In the genomic region with DNA sequence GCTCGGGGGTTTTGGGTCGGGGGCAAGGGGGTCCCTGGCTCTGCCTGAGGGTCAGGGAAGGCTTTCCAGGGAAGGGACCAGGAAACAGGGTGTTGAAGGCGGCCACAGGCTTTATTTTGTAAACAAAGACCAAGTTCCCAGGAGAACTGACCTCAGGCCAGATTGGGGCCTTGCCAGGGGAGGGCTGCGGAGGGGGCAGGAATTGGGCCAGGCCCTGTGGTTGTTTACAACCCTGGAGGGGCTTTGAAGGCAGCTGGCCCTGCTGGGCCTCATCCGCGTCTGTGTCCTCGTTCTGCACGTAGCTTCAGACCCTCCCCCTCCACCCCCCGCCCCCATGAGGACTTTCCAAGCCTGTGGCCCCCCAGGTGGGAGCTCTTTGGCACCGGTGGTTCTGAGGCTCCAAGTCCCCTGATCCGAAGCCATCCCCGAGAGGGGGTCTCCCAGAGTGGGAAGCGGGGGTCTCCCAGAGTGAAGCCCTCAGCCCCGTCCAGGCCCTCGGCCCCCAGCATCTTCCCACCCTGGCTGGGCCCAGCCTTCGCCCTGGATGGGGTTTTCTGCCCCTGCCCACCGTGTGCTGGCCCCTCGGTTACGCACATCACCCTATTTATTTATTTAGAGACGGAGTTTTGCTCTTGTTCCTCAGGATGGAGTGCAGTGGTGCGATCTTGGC, we compare ENCODE assay signal across 23 cellular contexts. TPM values are rescaled to one million over a fixed set of nuclear protein-coding genes. Genes with fewer than 3 reads are reported as not detected.
A peak's percentile ranks its signal among the peaks of the same experiment; 100 is the strongest.
DNase-seq lines count a peak whose midpoint lies in the region; ATAC-seq, FAIRE-seq and TF ChIP-seq lines count a peak whose summit lies in the region.
"Had no signal": no experiment of that assay in that cellular context is flagged by ENCODE, and none has a peak within 500 bp of the region (broad histone marks: within the 10 kb centered on the region; RNA-seq: fewer than 3 reads in every experiment).

No MANE protein-coding gene starts in this region.

- dilution Hi-C loops in IMR-90 (cut with HindIII; ENCODE audit: low sequenced_read_pairs, unreplicated experiment), result no loop called here

- no peaks in the 10 kb centered on the region for H3K9me1 ChIP-seq in IMR-90 (ENCODE audit: insufficient read depth, low read length)

- no peak for TF ChIP-seq POLR2A in IMR-90 (IDR thresholded peaks at IDR 0.05; ENCODE audit: low read depth, low read length)
- peak in 1 of 2 experiments; percentile 52; a peak in 2 of 4 replicates for TF ChIP-seq POLR2A in HepG2 (IDR thresholded peaks at IDR 0.05; ENCODE audit: insufficient read depth in 1 of 2, low read depth in 2 of 2, low read length in 2 of 2)

- POLR2A ChIA-PET in IMR-90 (lab: Charles Lee; ENCODE audit: unreplicated experiment) (no interaction called here), HepG2 (lab: Yijun Ruan, JAX) (no interaction called here), T-cell (lab: Charles Lee) (no interaction called here)

- H3K14ac ChIP-seq in IMR-90 (replicated peaks; ENCODE audit: low read depth, low read length), result no peak overlapping the region

- peak overlapping the region; percentile 42; the same call in 1 of the 2 replicates for H4K5ac ChIP-seq in IMR-90 (ENCODE audit: low read depth, low read length)

- no peak overlapping the region for H3K4ac ChIP-seq in IMR-90 (ENCODE audit: low read depth, low read length)

- no peaks in the 10 kb centered on the region for H3K4me1 Mint-ChIP-seq in T-cell
- H3K4me1 Mint-ChIP-seq: nephron had no signal

- H3K27ac Mint-ChIP-seq in T-cell, result no peak overlapping the region
- H3K27ac Mint-ChIP-seq: activated CD8-positive, alpha-beta T cell treated with anti-CD3 and anti-CD28 coated beads, Interleukin-2, amount 10 ng/mL, durations not matched to agents 7 days and 5 days; nephron had no signal

- TF ChIP-seq CTCF in IMR-90 (conservative IDR thresholded peaks at IDR 0.05; ENCODE audit: low read depth, low read length) (no peak), HepG2 (CRISPR knock-in tag; IDR thresholded peaks at IDR 0.05) (no peak)

- H3K27ac ChIP-seq in IMR-90 (ENCODE audit: insufficient read depth, low read length), result no peak overlapping the region
- H3K27ac ChIP-seq in cingulate gyrus (ENCODE audit: low read depth, low read length), result peak overlapping the region; percentile 19
- H3K27ac ChIP-seq in HepG2 (ENCODE audit: extremely low read length, insufficient read depth, low read length), result peak overlapping the region; percentile 52
- peak overlapping the region; percentile 24 for H3K27ac ChIP-seq in rectal smooth muscle tissue (ENCODE audit: low read depth, low read length)
- H3K27ac ChIP-seq: colonic mucosa, VCaP had no signal

- no peaks in the 10 kb centered on the region for H3K27me3 Mint-ChIP-seq in T-cell

- no peak overlapping the region for H2AFZ ChIP-seq in IMR-90 (replicated peaks; ENCODE audit: low read length, poor library complexity)
- no peak overlapping the region for H2AFZ ChIP-seq in HepG2 (ENCODE audit: low read length)

- no peaks in the 10 kb centered on the region for H3K9me3 Mint-ChIP-seq in T-cell

- H4K20me1 ChIP-seq in IMR-90 (ENCODE audit: insufficient read depth, low read length) (no peaks in the 10 kb centered on the region), HepG2 (ENCODE audit: insufficient read depth, low read length) (no peaks in the 10 kb centered on the region)

- no peak for TF ChIP-seq RAD21 in IMR-90 (IDR thresholded peaks at IDR 0.05; ENCODE audit: low read length)
- no peak for TF ChIP-seq RAD21 in HepG2 (CRISPR knock-in tag; IDR thresholded peaks at IDR 0.05)

- H3K9me3 ChIP-seq in IMR-90 (ENCODE audit: control insufficient read depth, insufficient read depth, low read length) (no peaks in the 10 kb centered on the region), HepG2 (ENCODE audit: low read length) (no peaks in the 10 kb centered on the region)
- H3K9me3 ChIP-seq: Caco-2, colonic mucosa had no signal

- H3K27me3 ChIP-seq in IMR-90 (ENCODE audit: control insufficient read depth, insufficient read depth, low read length) (no peaks in the 10 kb centered on the region), HepG2 (ENCODE audit: control insufficient read depth in 1 of 2, insufficient read depth in 2 of 2, low read length in 2 of 2) (no peaks in the 10 kb centered on the region; a peak in 1 of 5 replicates), rectal smooth muscle tissue (ENCODE audit: control insufficient read depth, insufficient read depth, low read length) (no peaks in the 10 kb centered on the region)
- H3K27me3 ChIP-seq: colonic mucosa had no signal

- in situ Hi-C loops in IMR-90 (cut with MboI; ENCODE audit: low sequenced_read_pairs) (no loop called here), HepG2 (cut with HindIII; ENCODE audit: extremely low pct_ligation_motif_present, low pct_unique_long_range_greater_than_20kb) (no loop called here)

- H3K36me3 Mint-ChIP-seq in T-cell, result no peaks in the 10 kb centered on the region

- no peak overlapping the region; the same call in 1 of the 2 replicates for H3K4me2 ChIP-seq in IMR-90 (ENCODE audit: low read depth, low read length)
- H3K4me2 ChIP-seq in HepG2 (ENCODE audit: low read depth, low read length), result peak overlapping the region; percentile 47

- BruUV-seq in IMR-90 (replicated peaks; lab: Mats Ljungman, UMichigan), result no TSS peak
- BruUV-seq in HepG2 (replicated peaks; lab: Mats Ljungman, UMichigan), result no TSS peak

- TF ChIP-seq EP300 in HepG2 (IDR thresholded peaks at IDR 0.05; ENCODE audit: low read depth in 2 of 2, low read length in 2 of 2) (peak in 1 of 2 experiments; percentile 71; a peak in 1 of 4 replicates), HepG2 (CRISPR knock-in tag; IDR thresholded peaks at IDR 0.05; ENCODE audit: borderline replicate concordance) (no peak)

- no peak overlapping the region for H4K91ac ChIP-seq in IMR-90 (ENCODE audit: insufficient read depth, low read depth, low read length)

- intact Hi-C loops in IMR-90 (cut with micrococcal nuclease) (no loop called here), HepG2 (cut with micrococcal nuclease; ENCODE audit: unreplicated experiment) (no loop called here)

- no peak overlapping the region; the same call in 1 of the 2 replicates for H3K9ac ChIP-seq in IMR-90 (ENCODE audit: low read depth, low read length)
- peak overlapping the region; percentile 29; the same call in 1 of the 2 replicates for H3K9ac ChIP-seq in HepG2 (ENCODE audit: insufficient read depth, low read depth, low read length)
- peak overlapping the region; percentile 40 for H3K9ac ChIP-seq in rectal smooth muscle tissue (ENCODE audit: low read length)

- peak overlapping the region; percentile 5 for H2AK9ac ChIP-seq in IMR-90 (replicated peaks; ENCODE audit: low read depth, low read length, poor library complexity)

- H3K23ac ChIP-seq in IMR-90 (ENCODE audit: low read depth, low read length), result no peak overlapping the region

- 58% methylated on average over 4 of the region's 21 CpGs; no CpG with 5 or more reads in 1 of the 2 experiments for WGBS in IMR-90 (ENCODE audit: extremely low coverage in 2 of 2, insufficient read length in 1 of 2), 2 experiments
- 49% methylated on average over 7 of the region's 21 CpGs for WGBS in HepG2 (ENCODE audit: low lambda C conversion rate)

- peaks cover 6% of the 10 kb centered on the region; the same call in 1 of the 2 replicates for H3K4me1 ChIP-seq in IMR-90 (ENCODE audit: control insufficient read depth, insufficient read depth, low read length)
- peaks cover 55% of the 10 kb centered on the region for H3K4me1 ChIP-seq in HepG2 (ENCODE audit: insufficient read depth, low read length)
- H3K4me1 ChIP-seq in rectal smooth muscle tissue (ENCODE audit: control insufficient read depth, insufficient read depth, low read length), result peaks cover 7% of the 10 kb centered on the region
- H3K4me1 ChIP-seq: colonic mucosa had no signal

- H2BK5ac ChIP-seq in IMR-90 (ENCODE audit: low read depth, low read length, poor library complexity, severe bottlenecking), result no peak overlapping the region

- H4K8ac ChIP-seq in IMR-90 (ENCODE audit: low read depth in 2 of 2, low read length in 2 of 2), result no peak overlapping the region

- no peak overlapping the region; the same call in 1 of the 2 replicates for H3K18ac ChIP-seq in IMR-90 (ENCODE audit: low read depth, low read length)

- H3K79me1 ChIP-seq in IMR-90 (ENCODE audit: low read depth in 1 of 2, low read length in 2 of 2), result no peaks in the 10 kb centered on the region

- ATAC-seq in IMR-90 (ENCODE audit: low read depth) (peak; percentile 51), HepG2 (no peak), T-cell (replicated peaks in 1 of 4) (no peak), HG02970 (IDR thresholded peaks at IDR 0.05; ENCODE audit: low FRiP score, unreplicated experiment) (no peak)
- no peak for ATAC-seq in stimulated activated naive CD8-positive, alpha-beta T cell treated with anti-CD3 and anti-CD28 coated beads, Interleukin-15, Interleukin-2, amounts not matched to agents 100 U/mL and 50 U/mL, for 24 hours
- ATAC-seq: activated CD8-positive, alpha-beta T cell treated with anti-CD3 and anti-CD28 coated beads, Interleukin-2, amount 10 ng/mL, durations not matched to agents 7 days and 5 days; left colon; Panc1 had no signal

- H3K4me3 Mint-ChIP-seq in T-cell, result no peak overlapping the region
- H3K4me3 Mint-ChIP-seq: activated CD8-positive, alpha-beta T cell treated with anti-CD3 and anti-CD28 coated beads, Interleukin-2, amount 10 ng/mL, durations not matched to agents 7 days and 5 days; nephron had no signal

- no peak overlapping the region for H2BK120ac ChIP-seq in IMR-90 (ENCODE audit: low read depth, low read length)

- H3K36me3 ChIP-seq in IMR-90 (ENCODE audit: control insufficient read depth, insufficient read depth, low read length), result no peaks in the 10 kb centered on the region
- H3K36me3 ChIP-seq in HepG2 (replicated peaks in 1 of 2; ENCODE audit: control insufficient read depth in 1 of 2, insufficient read depth in 2 of 2, low read length in 2 of 2), result no peaks in the 10 kb centered on the region
- no peaks in the 10 kb centered on the region for H3K36me3 ChIP-seq in rectal smooth muscle tissue (ENCODE audit: control insufficient read depth, insufficient read depth, low read length)
- H3K36me3 ChIP-seq: colonic mucosa had no signal

- H2BK15ac ChIP-seq in IMR-90 (ENCODE audit: low read depth, low read length), result no peak overlapping the region

- no peak overlapping the region for H3K56ac ChIP-seq in IMR-90 (ENCODE audit: extremely low read depth, insufficient read depth, low read length)

- H3K4me3 ChIP-seq in IMR-90 (ENCODE audit: insufficient read depth, low read depth, low read length), result no peak overlapping the region
- H3K4me3 ChIP-seq in HepG2 (replicated peaks in 1 of 3; ENCODE audit: insufficient read depth in 1 of 3, low read depth in 2 of 3, low read length in 3 of 3), result no peak overlapping the region
- no peak overlapping the region for H3K4me3 ChIP-seq in rectal smooth muscle tissue (ENCODE audit: low read length)
- H3K4me3 ChIP-seq: colonic mucosa, skin epidermis had no signal

- H3K79me2 ChIP-seq in HepG2 (ENCODE audit: insufficient read depth, low read length), result no peaks in the 10 kb centered on the region

- DNase-seq in IMR-90 (peak; percentile 14), HepG2 (ENCODE audit: low spot score) (peak; percentile 23), T-cell (no peak)
- no peak for DNase-seq in stimulated activated CD4-positive, alpha-beta T cell treated with anti-CD3 and anti-CD28 coated beads, Interleukin-4, amount 100 ng/mL, for 24 hours
- no peak for DNase-seq in stimulated activated naive CD8-positive, alpha-beta T cell treated with anti-CD3 and anti-CD28 coated beads, Interleukin-15, Interleukin-2, amounts not matched to agents 100 U/mL and 50 U/mL, for 24 hours
- DNase-seq: activated CD8-positive, alpha-beta T cell treated with anti-CD3 and anti-CD28 coated beads, Interleukin-2, amount 10 ng/mL, durations not matched to agents 7 days and 5 days; amniotic stem cell; Caco-2; colonic mucosa; erythroblast; GF-D8; left colon; NCI-H1048; NCI-H2107; NCI-H526 treated with DMSO at 0.1 percent for 48 hours; SW 1271 had no signal

- FAIRE-seq in HepG2 (lab: Jason Lieb, UNC), result no peak

- H2AK5ac ChIP-seq in IMR-90 (ENCODE audit: low read depth, low read length), result no peak overlapping the region

- no peak overlapping the region for H2BK20ac ChIP-seq in IMR-90 (ENCODE audit: low read depth, low read length)

- CTCF ChIA-PET in IMR-90 (lab: Yijun Ruan, JAX), result no interaction called here
- CTCF ChIA-PET in HepG2 (lab: Yijun Ruan, JAX; ENCODE audit: low intra/inter-chr PET ratio, low total read pairs), result no interaction called here
- CTCF ChIA-PET in T-cell (lab: Charles Lee), result no interaction called here

RNA-seq across cellular contexts. Expression of a gene that starts 13.5 kb away (rescaled TPM):
- total RNA-seq in IMR-90 (2012; rRNA removed) (129 and 130 TPM in 2 replicates), HepG2 (2016; rRNA removed; fragmentation: Illumina TruSeq; extraction: Trizol) (136 and 309 TPM in 2 replicates), T-cell (100 to 1,000 TPM in 4 of 5 donors, 10 to 100 TPM in 1; 89.3 to 165 (median 152) TPM)
- polyA plus RNA-seq in IMR-90 (2012; rRNA removed) (698 and 994 TPM in 2 replicates), HepG2 (2011; rRNA removed) (754 and 1,057 TPM in 2 replicates)
- 596 and 943 TPM in 2 replicates for polyA plus RNA-seq in IMR-90 (2012; cell fraction: cytosol; rRNA removed)
- 294 and 438 TPM in 2 replicates for polyA plus RNA-seq in IMR-90 (2012; cell fraction: nucleus; rRNA removed; ENCODE audit: low replicate concordance)
- total RNA-seq in HepG2 (2016; cell fraction: cytosol; rRNA removed; fragmentation: Illumina TruSeq; extraction: Trizol; ENCODE audit: low read depth), result 81.8 and 84.4 TPM in 2 replicates
- total RNA-seq in HepG2 (2016; cell fraction: insoluble cytoplasmic fraction; rRNA removed; fragmentation: Illumina TruSeq; extraction: Trizol), result 114 and 317 TPM in 2 replicates
- 96.0 and 109 TPM in 2 replicates for total RNA-seq in HepG2 (2016; cell fraction: membrane; rRNA removed; fragmentation: Illumina TruSeq; extraction: Trizol)
- total RNA-seq in HepG2 (2016; cell fraction: nucleus; rRNA removed; fragmentation: Illumina TruSeq; extraction: Trizol), result 271 and 340 TPM in 2 replicates
- 595 and 749 TPM in 2 replicates for polyA plus RNA-seq in HepG2 (2011; cell fraction: cytosol; rRNA removed)
- 561 and 615 TPM in 2 replicates for polyA plus RNA-seq in HepG2 (2011; cell fraction: nucleus; rRNA removed)
- polyA plus RNA-seq in HepG2 (2012), result 926 and 933 TPM in 2 replicates
- polyA plus RNA-seq in HepG2 (2016; cell fraction: cytosol; fragmentation: Illumina TruSeq; extraction: Trizol; ENCODE audit: low read depth), result 148 and 149 TPM in 2 replicates
- 179 and 219 TPM in 2 replicates for polyA plus RNA-seq in HepG2 (2016; cell fraction: insoluble cytoplasmic fraction; fragmentation: Illumina TruSeq; extraction: Trizol; ENCODE audit: low read depth)
- polyA plus RNA-seq in HepG2 (2016; cell fraction: membrane; fragmentation: Illumina TruSeq; extraction: Trizol; ENCODE audit: low read depth), result 152 and 167 TPM in 2 replicates
- 760 and 837 TPM in 2 replicates for polyA plus RNA-seq in HepG2 (2016; cell fraction: nucleus; fragmentation: Illumina TruSeq; extraction: Trizol; ENCODE audit: insufficient read depth, low read depth)
- polyA minus RNA-seq in HepG2 (2011; rRNA and poly(A)+ RNA removed; ENCODE audit: low replicate concordance), result 426 and 707 TPM in 2 replicates
- polyA minus RNA-seq in HepG2 (2011; cell fraction: cytosol; rRNA and poly(A)+ RNA removed), result 369 and 454 TPM in 2 replicates
- 97.1 and 115 TPM in 2 replicates for polyA minus RNA-seq in HepG2 (2011; cell fraction: nucleus; rRNA and poly(A)+ RNA removed)

RNA-seq across cellular contexts. Expression of a gene that starts 15.1 kb away (rescaled TPM):
- not detected in 2 replicates for total RNA-seq in IMR-90 (2012; rRNA removed)
- polyA plus RNA-seq in IMR-90 (2012; rRNA removed), result 0.11 and 0.24 TPM in 2 replicates
- 0.23 and 0.81 TPM in 2 replicates for polyA plus RNA-seq in IMR-90 (2012; cell fraction: cytosol; rRNA removed)
- 0.11 and 0.50 TPM in 2 replicates for polyA plus RNA-seq in IMR-90 (2012; cell fraction: nucleus; rRNA removed; ENCODE audit: low replicate concordance)
- total RNA-seq in HepG2 (2016; rRNA removed; fragmentation: Illumina TruSeq; extraction: Trizol), result not detected in 2 replicates
- not detected in 2 replicates for total RNA-seq in HepG2 (2016; cell fraction: cytosol; rRNA removed; fragmentation: Illumina TruSeq; extraction: Trizol; ENCODE audit: low read depth)
- not detected in 2 replicates for total RNA-seq in HepG2 (2016; cell fraction: insoluble cytoplasmic fraction; rRNA removed; fragmentation: Illumina TruSeq; extraction: Trizol)
- not detected in 2 replicates for total RNA-seq in HepG2 (2016; cell fraction: membrane; rRNA removed; fragmentation: Illumina TruSeq; extraction: Trizol)
- not detected in 2 replicates for total RNA-seq in HepG2 (2016; cell fraction: nucleus; rRNA removed; fragmentation: Illumina TruSeq; extraction: Trizol)
- polyA plus RNA-seq in HepG2 (2011; rRNA removed), result 0.07 TPM in 1 of 2 replicates, not detected in the other
- 0.13 TPM in 1 of 2 replicates, not detected in the other for polyA plus RNA-seq in HepG2 (2011; cell fraction: cytosol; rRNA removed)
- polyA plus RNA-seq in HepG2 (2011; cell fraction: nucleus; rRNA removed), result 0.50 and 0.71 TPM in 2 replicates
- polyA plus RNA-seq in HepG2 (2012), result 0.16 TPM in 1 of 2 replicates, not detected in the other
- not detected in 2 replicates for polyA plus RNA-seq in HepG2 (2016; cell fraction: cytosol; fragmentation: Illumina TruSeq; extraction: Trizol; ENCODE audit: low read depth)
- polyA plus RNA-seq in HepG2 (2016; cell fraction: insoluble cytoplasmic fraction; fragmentation: Illumina TruSeq; extraction: Trizol; ENCODE audit: low read depth), result not detected in 2 replicates
- polyA plus RNA-seq in HepG2 (2016; cell fraction: membrane; fragmentation: Illumina TruSeq; extraction: Trizol; ENCODE audit: low read depth), result not detected in 2 replicates
- not detected in 2 replicates for polyA plus RNA-seq in HepG2 (2016; cell fraction: nucleus; fragmentation: Illumina TruSeq; extraction: Trizol; ENCODE audit: insufficient read depth, low read depth)
- not detected in 2 replicates for polyA minus RNA-seq in HepG2 (2011; rRNA and poly(A)+ RNA removed; ENCODE audit: low replicate concordance)
- not detected in 2 replicates for polyA minus RNA-seq in HepG2 (2011; cell fraction: cytosol; rRNA and poly(A)+ RNA removed)
- polyA minus RNA-seq in HepG2 (2011; cell fraction: nucleus; rRNA and poly(A)+ RNA removed), result not detected in 2 replicates
- 10 to 100 TPM; 66.2 to 91.0 (median 78.6) TPM for total RNA-seq in T-cell
- total RNA-seq: Caco-2 had no signal

RNA-seq across cellular contexts. Expression of a gene that starts 27.3 kb away (rescaled TPM):
- total RNA-seq in IMR-90 (2012; rRNA removed) (35.7 and 39.2 TPM in 2 replicates), HepG2 (2016; rRNA removed; fragmentation: Illumina TruSeq; extraction: Trizol) (119 and 138 TPM in 2 replicates), T-cell (10 to 100 TPM; 35.4 to 52.6 (median 51.3) TPM)
- polyA plus RNA-seq in IMR-90 (2012; rRNA removed) (68.9 and 80.8 TPM in 2 replicates), HepG2 (2011; rRNA removed) (140 and 150 TPM in 2 replicates)
- 94.6 and 103 TPM in 2 replicates for polyA plus RNA-seq in IMR-90 (2012; cell fraction: cytosol; rRNA removed)
- polyA plus RNA-seq in IMR-90 (2012; cell fraction: nucleus; rRNA removed; ENCODE audit: low replicate concordance), result 46.7 and 97.7 TPM in 2 replicates
- 181 and 194 TPM in 2 replicates for total RNA-seq in HepG2 (2016; cell fraction: cytosol; rRNA removed; fragmentation: Illumina TruSeq; extraction: Trizol; ENCODE audit: low read depth)
- total RNA-seq in HepG2 (2016; cell fraction: insoluble cytoplasmic fraction; rRNA removed; fragmentation: Illumina TruSeq; extraction: Trizol), result 104 and 144 TPM in 2 replicates
- 198 and 240 TPM in 2 replicates for total RNA-seq in HepG2 (2016; cell fraction: membrane; rRNA removed; fragmentation: Illumina TruSeq; extraction: Trizol)
- 59.6 and 65.5 TPM in 2 replicates for total RNA-seq in HepG2 (2016; cell fraction: nucleus; rRNA removed; fragmentation: Illumina TruSeq; extraction: Trizol)
- polyA plus RNA-seq in HepG2 (2011; cell fraction: cytosol; rRNA removed), result 102 and 147 TPM in 2 replicates
- 121 and 122 TPM in 2 replicates for polyA plus RNA-seq in HepG2 (2011; cell fraction: nucleus; rRNA removed)
- polyA plus RNA-seq in HepG2 (2012), result 90.8 and 101 TPM in 2 replicates
- polyA plus RNA-seq in HepG2 (2016; cell fraction: cytosol; fragmentation: Illumina TruSeq; extraction: Trizol; ENCODE audit: low read depth), result 157 and 191 TPM in 2 replicates
- polyA plus RNA-seq in HepG2 (2016; cell fraction: insoluble cytoplasmic fraction; fragmentation: Illumina TruSeq; extraction: Trizol; ENCODE audit: low read depth), result 118 and 140 TPM in 2 replicates
- polyA plus RNA-seq in HepG2 (2016; cell fraction: membrane; fragmentation: Illumina TruSeq; extraction: Trizol; ENCODE audit: low read depth), result 153 and 184 TPM in 2 replicates
- 130 and 138 TPM in 2 replicates for polyA plus RNA-seq in HepG2 (2016; cell fraction: nucleus; fragmentation: Illumina TruSeq; extraction: Trizol; ENCODE audit: insufficient read depth, low read depth)
- polyA minus RNA-seq in HepG2 (2011; rRNA and poly(A)+ RNA removed; ENCODE audit: low replicate concordance), result 60.5 and 88.3 TPM in 2 replicates
- 42.1 and 46.2 TPM in 2 replicates for polyA minus RNA-seq in HepG2 (2011; cell fraction: cytosol; rRNA and poly(A)+ RNA removed)
- polyA minus RNA-seq in HepG2 (2011; cell fraction: nucleus; rRNA and poly(A)+ RNA removed), result 19.1 and 22.1 TPM in 2 replicates

RNA-seq across cellular contexts. Expression of a gene that starts 30.8 kb away (rescaled TPM):
- total RNA-seq in IMR-90 (2012; rRNA removed), result 0.56 and 0.72 TPM in 2 replicates
- polyA plus RNA-seq in IMR-90 (2012; rRNA removed), result 2.0 and 2.6 TPM in 2 replicates
- 1.5 and 5.2 TPM in 2 replicates for polyA plus RNA-seq in IMR-90 (2012; cell fraction: cytosol; rRNA removed)
- 1.3 and 4.0 TPM in 2 replicates for polyA plus RNA-seq in IMR-90 (2012; cell fraction: nucleus; rRNA removed; ENCODE audit: low replicate concordance)
- not detected in 2 replicates for total RNA-seq in HepG2 (2016; rRNA removed; fragmentation: Illumina TruSeq; extraction: Trizol)
- not detected in 2 replicates for total RNA-seq in HepG2 (2016; cell fraction: cytosol; rRNA removed; fragmentation: Illumina TruSeq; extraction: Trizol; ENCODE audit: low read depth)
- not detected in 2 replicates for total RNA-seq in HepG2 (2016; cell fraction: insoluble cytoplasmic fraction; rRNA removed; fragmentation: Illumina TruSeq; extraction: Trizol)
- 0.03 TPM in 1 of 2 replicates, not detected in the other for total RNA-seq in HepG2 (2016; cell fraction: membrane; rRNA removed; fragmentation: Illumina TruSeq; extraction: Trizol)
- total RNA-seq in HepG2 (2016; cell fraction: nucleus; rRNA removed; fragmentation: Illumina TruSeq; extraction: Trizol), result not detected in 2 replicates
- polyA plus RNA-seq in HepG2 (2011; rRNA removed), result 0.01 and 0.05 TPM in 2 replicates
- polyA plus RNA-seq in HepG2 (2011; cell fraction: cytosol; rRNA removed), result 0.07 and 0.09 TPM in 2 replicates
- 0.19 and 0.24 TPM in 2 replicates for polyA plus RNA-seq in HepG2 (2011; cell fraction: nucleus; rRNA removed)
- polyA plus RNA-seq in HepG2 (2012), result 0.15 and 0.39 TPM in 2 replicates
- polyA plus RNA-seq in HepG2 (2016; cell fraction: cytosol; fragmentation: Illumina TruSeq; extraction: Trizol; ENCODE audit: low read depth), result 0.07 TPM in 1 of 2 replicates, not detected in the other
- not detected in 2 replicates for polyA plus RNA-seq in HepG2 (2016; cell fraction: insoluble cytoplasmic fraction; fragmentation: Illumina TruSeq; extraction: Trizol; ENCODE audit: low read depth)
- polyA plus RNA-seq in HepG2 (2016; cell fraction: membrane; fragmentation: Illumina TruSeq; extraction: Trizol; ENCODE audit: low read depth), result 0.05 TPM in 1 of 2 replicates, not detected in the other
- not detected in 2 replicates for polyA plus RNA-seq in HepG2 (2016; cell fraction: nucleus; fragmentation: Illumina TruSeq; extraction: Trizol; ENCODE audit: insufficient read depth, low read depth)
- polyA minus RNA-seq in HepG2 (2011; rRNA and poly(A)+ RNA removed; ENCODE audit: low replicate concordance), result 0.16 and 9.3 TPM in 2 replicates
- not detected in 2 replicates for polyA minus RNA-seq in HepG2 (2011; cell fraction: cytosol; rRNA and poly(A)+ RNA removed)
- not detected in 2 replicates for polyA minus RNA-seq in HepG2 (2011; cell fraction: nucleus; rRNA and poly(A)+ RNA removed)
- 1 to 10 TPM in 4 of 5 donors, under 1 TPM in 1; 0.93 to 4.4 (median 3.6) TPM for total RNA-seq in T-cell

RNA-seq across cellular contexts. Expression of a gene that starts 51.6 kb away (rescaled TPM):
- total RNA-seq in IMR-90 (2012; rRNA removed), result 2.7 and 4.2 TPM in 2 replicates
- 6.3 and 13.9 TPM in 2 replicates for polyA plus RNA-seq in IMR-90 (2012; rRNA removed)
- 13.7 and 31.3 TPM in 2 replicates for polyA plus RNA-seq in IMR-90 (2012; cell fraction: cytosol; rRNA removed)
- 5.7 and 24.7 TPM in 2 replicates for polyA plus RNA-seq in IMR-90 (2012; cell fraction: nucleus; rRNA removed; ENCODE audit: low replicate concordance)
- total RNA-seq in HepG2 (2016; rRNA removed; fragmentation: Illumina TruSeq; extraction: Trizol), result 4.2 and 6.2 TPM in 2 replicates
- total RNA-seq in HepG2 (2016; cell fraction: cytosol; rRNA removed; fragmentation: Illumina TruSeq; extraction: Trizol; ENCODE audit: low read depth), result 4.1 and 5.0 TPM in 2 replicates
- total RNA-seq in HepG2 (2016; cell fraction: insoluble cytoplasmic fraction; rRNA removed; fragmentation: Illumina TruSeq; extraction: Trizol), result 3.9 and 5.0 TPM in 2 replicates
- 4.2 and 4.9 TPM in 2 replicates for total RNA-seq in HepG2 (2016; cell fraction: membrane; rRNA removed; fragmentation: Illumina TruSeq; extraction: Trizol)
- 2.4 and 3.4 TPM in 2 replicates for total RNA-seq in HepG2 (2016; cell fraction: nucleus; rRNA removed; fragmentation: Illumina TruSeq; extraction: Trizol)
- polyA plus RNA-seq in HepG2 (2011; rRNA removed), result 1.1 and 2.0 TPM in 2 replicates
- 1.7 and 4.3 TPM in 2 replicates for polyA plus RNA-seq in HepG2 (2011; cell fraction: cytosol; rRNA removed)
- 3.3 and 3.7 TPM in 2 replicates for polyA plus RNA-seq in HepG2 (2011; cell fraction: nucleus; rRNA removed)
- polyA plus RNA-seq in HepG2 (2012), result 1.0 and 2.2 TPM in 2 replicates
- polyA plus RNA-seq in HepG2 (2016; cell fraction: cytosol; fragmentation: Illumina TruSeq; extraction: Trizol; ENCODE audit: low read depth), result 2.0 and 2.2 TPM in 2 replicates
- 3.3 and 4.8 TPM in 2 replicates for polyA plus RNA-seq in HepG2 (2016; cell fraction: insoluble cytoplasmic fraction; fragmentation: Illumina TruSeq; extraction: Trizol; ENCODE audit: low read depth)
- polyA plus RNA-seq in HepG2 (2016; cell fraction: membrane; fragmentation: Illumina TruSeq; extraction: Trizol; ENCODE audit: low read depth), result 2.0 and 2.2 TPM in 2 replicates
- 3.1 and 4.1 TPM in 2 replicates for polyA plus RNA-seq in HepG2 (2016; cell fraction: nucleus; fragmentation: Illumina TruSeq; extraction: Trizol; ENCODE audit: insufficient read depth, low read depth)
- polyA minus RNA-seq in HepG2 (2011; rRNA and poly(A)+ RNA removed; ENCODE audit: low replicate concordance), result 2.3 and 2.8 TPM in 2 replicates
- 1.4 and 1.8 TPM in 2 replicates for polyA minus RNA-seq in HepG2 (2011; cell fraction: cytosol; rRNA and poly(A)+ RNA removed)
- 2.1 and 2.3 TPM in 2 replicates for polyA minus RNA-seq in HepG2 (2011; cell fraction: nucleus; rRNA and poly(A)+ RNA removed)
- total RNA-seq in T-cell, result 10 to 100 TPM; 22.2 to 44.4 (median 39.4) TPM

Comparison
In these comparisons a context has a peak if more than half of its experiments do, and no peak if none do; other contexts are left out.
1. DNase-seq: peak in IMR-90 (single experiment) and HepG2 (single experiment); none in T-cell (0 of 34), stimulated activated CD4-positive, alpha-beta T cell treated with anti-CD3 and anti-CD28 coated beads, Interleukin-4, amount 100 ng/mL, for 24 hours (single experiment) and stimulated activated naive CD8-positive, alpha-beta T cell treated with anti-CD3 and anti-CD28 coated beads, Interleukin-15, Interleukin-2, amounts not matched to agents 100 U/mL and 50 U/mL, for 24 hours (single experiment).
2. RNA of a gene that starts 15.1 kb away (total RNA-seq): 66.2 to 91.0 TPM in T-cell; not detected in IMR-90 and not detected in HepG2; every median in the first group is over 10 times any median in the second.